17 cellular contexts compared by ENCODE assay signal in the genomic region with DNA sequence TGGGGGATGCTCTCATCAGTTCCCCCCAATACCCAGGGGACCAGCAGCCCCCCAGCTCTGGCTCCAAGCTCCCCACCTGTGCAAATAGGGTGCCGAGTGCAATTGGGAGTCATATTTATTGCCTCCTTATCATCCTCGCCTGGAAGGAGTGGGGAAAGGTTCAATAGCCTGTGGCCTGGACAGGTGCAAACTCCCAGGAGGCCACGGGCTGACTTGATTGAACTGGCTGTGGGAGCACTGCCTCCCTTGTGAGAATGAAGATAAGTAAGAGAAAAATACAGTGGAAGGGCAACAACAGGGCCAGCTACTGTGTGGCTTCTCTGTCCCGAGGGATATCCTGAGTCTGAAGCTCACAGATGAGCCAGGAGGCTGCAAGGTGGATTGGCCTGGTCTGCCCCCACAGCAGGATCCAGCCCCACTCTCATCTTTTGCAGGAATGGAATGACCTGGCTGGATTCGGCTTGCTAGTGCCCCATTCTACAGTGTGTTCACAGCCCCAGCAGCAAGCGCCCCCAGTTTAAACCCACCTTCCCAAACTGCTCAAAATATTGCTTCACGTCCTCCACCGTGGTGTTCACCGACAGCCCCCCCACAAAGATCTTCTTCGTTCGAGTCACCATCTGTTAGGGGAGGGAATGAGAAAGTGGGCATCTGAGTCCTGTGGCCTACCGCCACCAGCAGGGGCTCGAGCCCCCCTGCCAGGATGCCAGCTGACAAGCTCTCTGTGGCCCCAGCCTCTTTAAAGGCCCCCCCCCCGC. TPM values are rescaled to one million over a fixed set of nuclear protein-coding genes. Genes with fewer than 3 reads are reported as not detected.
A peak's percentile ranks its signal among the peaks of the same experiment; 100 is the strongest.
DNase-seq lines count a peak whose midpoint lies in the region; ATAC-seq and TF ChIP-seq lines count a peak whose summit lies in the region.
"Had no signal": no experiment of that assay in that cellular context is flagged by ENCODE, and none has a peak within 500 bp of the region (broad histone marks: within the 10 kb centered on the region; RNA-seq: fewer than 3 reads in every experiment).

No MANE protein-coding gene starts in this region.

- DNase-seq in NCI-H1092 treated with DMSO at 0.1 percent for 48 hours (lab: John Stamatoyannopoulos, UW): peak; percentile 36
- no peak for DNase-seq in NCI-H1092 (lab: John Stamatoyannopoulos, UW)
- DNase-seq in NCI-H2171 treated with DMSO at 0.1 percent for 48 hours (lab: John Stamatoyannopoulos, UW): peak; percentile 58
- DNase-seq in endothelial cell (ENCODE audit: low spot score): no peak
- peak; percentile 72 for DNase-seq in retina
- DNase-seq in NCI-H1694 (lab: John Stamatoyannopoulos, UW): no peak
- DNase-seq in left ventricle myocardium superior: no peak
- DNase-seq: activated CD4-positive, CD25-positive, alpha-beta regulatory T cell; activated CD8-positive, alpha-beta memory T cell treated with anti-CD3 and anti-CD28 coated beads, Interleukin-2, amount 50 U/mL, for 4 hours; MM.1S; stimulated activated CD8-positive, alpha-beta memory T cell treated with anti-CD3 and anti-CD28 coated beads, Interleukin-4, amount 100 ng/mL, for 48 hours had no signal

- H3K4me3 Mint-ChIP-seq in endothelial cell (ENCODE audit: unreplicated experiment): peak overlapping the region; percentile 44

- peak overlapping the region; percentile 96 for H3K27ac Mint-ChIP-seq in endothelial cell (ENCODE audit: unreplicated experiment)

- TF ChIP-seq CTCF in endothelial cell (IDR thresholded peaks at IDR 0.05; ENCODE audit: unreplicated experiment): no peak

- intact Hi-C loops in left ventricle myocardium superior (cut with micrococcal nuclease): no loop called here

- H3K4me1 Mint-ChIP-seq in endothelial cell (ENCODE audit: unreplicated experiment): peaks cover 47% of the 10 kb centered on the region

- H3K36me3 Mint-ChIP-seq in endothelial cell (ENCODE audit: low read depth, unreplicated experiment): peaks cover 26% of the 10 kb centered on the region
- H3K36me3 Mint-ChIP-seq: activated naive CD4-positive, alpha-beta T cell treated with anti-CD3 and anti-CD28 coated beads, Interleukin-2, amount 50 U/mL, for 72 hours had no signal

- peaks cover 31% of the 10 kb centered on the region for H3K27me3 Mint-ChIP-seq in endothelial cell (ENCODE audit: unreplicated experiment)

- ATAC-seq in GM19324 (IDR thresholded peaks at IDR 0.05; ENCODE audit: low FRiP score, unreplicated experiment) (no peak), left ventricle myocardium superior (no peak)
- ATAC-seq: A549, Panc1 had no signal

- no peaks in the 10 kb centered on the region for H3K9me3 Mint-ChIP-seq in endothelial cell (ENCODE audit: unreplicated experiment)
- H3K9me3 Mint-ChIP-seq: activated naive CD4-positive, alpha-beta T cell treated with anti-CD3 and anti-CD28 coated beads, Interleukin-2, amount 50 U/mL, for 72 hours had no signal

RNA-seq across cellular contexts. Expression of gene MSI1, which starts 6.3 kb away (rescaled TPM):
- 27.6 TPM for total RNA-seq in endothelial cell (ENCODE audit: unreplicated experiment)
- 6.8 TPM for total RNA-seq in left ventricle myocardium superior
- total RNA-seq: glomerular endothelial cell had no signal

RNA-seq across cellular contexts. Expression of gene PLA2G1B, which starts 35.1 kb away (rescaled TPM):
- total RNA-seq in endothelial cell (ENCODE audit: unreplicated experiment): not detected
- total RNA-seq in left ventricle myocardium superior: not detected
- total RNA-seq: activated naive CD4-positive, alpha-beta T cell treated with anti-CD3 and anti-CD28 coated beads, Interleukin-2, amount 50 U/mL, for 72 hours; glomerular endothelial cell; kidney had no signal

Comparison
In these comparisons a context has a peak if more than half of its experiments do, and no peak if none do; other contexts are left out.
1. DNase-seq: peak in NCI-H1092 treated with DMSO at 0.1 percent for 48 hours (single experiment), NCI-H2171 treated with DMSO at 0.1 percent for 48 hours (single experiment) and retina (single experiment); none in NCI-H1092 (single experiment), endothelial cell (single experiment), NCI-H1694 (single experiment) and left ventricle myocardium superior (single experiment).